11 cellular contexts compared by ENCODE assay signal in the genomic region with DNA sequence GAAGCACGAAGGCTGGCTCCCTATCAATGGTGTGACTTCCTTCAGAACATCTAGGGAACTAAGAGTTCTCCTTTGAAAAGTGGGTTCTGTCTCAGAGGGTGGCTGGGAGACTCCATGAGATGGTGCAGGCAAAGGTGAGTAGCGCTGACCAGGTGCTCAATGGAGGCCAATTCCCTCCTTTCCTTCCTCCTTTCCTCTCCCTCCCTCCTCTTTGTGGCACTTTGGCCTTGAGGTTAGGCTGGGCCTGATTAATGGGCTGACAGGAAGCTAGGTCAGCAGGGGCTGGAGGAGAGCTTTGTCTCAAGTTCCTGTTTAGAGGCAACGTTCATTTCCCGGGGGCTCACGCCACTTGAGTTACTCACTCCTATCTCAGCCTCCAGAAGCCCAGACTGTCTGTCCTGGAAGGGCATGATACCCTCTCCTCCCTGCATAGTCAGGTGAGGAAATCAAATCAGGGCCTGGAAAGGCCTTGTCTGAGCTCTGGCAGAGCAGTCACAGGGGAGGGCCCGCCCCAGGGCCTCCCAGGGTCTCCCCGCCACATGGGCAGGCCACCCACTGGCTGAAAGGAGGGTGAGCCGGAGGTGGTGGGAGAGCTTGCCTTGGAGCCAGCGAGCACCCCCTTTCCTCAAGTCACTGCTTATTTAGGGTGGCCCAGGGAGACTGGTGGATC. TPM values are rescaled to one million over a fixed set of nuclear protein-coding genes. Genes with fewer than 3 reads are reported as not detected.
DNase-seq lines count a peak whose midpoint lies in the region; ATAC-seq and TF ChIP-seq lines count a peak whose summit lies in the region.
"Had no signal": no experiment of that assay in that cellular context is flagged by ENCODE, and none has a peak within 500 bp of the region (broad histone marks: within the 10 kb centered on the region; RNA-seq: fewer than 3 reads in every experiment).

No MANE protein-coding gene starts in this region.

- intact Hi-C loops in left colon (cut with DNase I, micrococcal nuclease) (no loop called here), vagina (cut with DNase I) (no loop called here)

- no peak for TF ChIP-seq POLR2A in vagina (IDR thresholded peaks at IDR 0.05)

- H3K27me3 Mint-ChIP-seq in activated naive CD4-positive, alpha-beta T cell treated with anti-CD3 and anti-CD28 coated beads, Interleukin-2, amount 10 ng/mL, durations not matched to agents 7 days and 5 days, result peaks cover 12% of the 10 kb centered on the region
- H3K27me3 Mint-ChIP-seq in WTC11 (ENCODE audit: low read depth), result peaks cover 5% of the 10 kb centered on the region
- H3K27me3 Mint-ChIP-seq in naive thymus-derived CD8-positive, alpha-beta T cell, result no peaks in the 10 kb centered on the region
- H3K27me3 Mint-ChIP-seq in endothelial cell (ENCODE audit: unreplicated experiment), result peaks cover 2% of the 10 kb centered on the region

- no peaks in the 10 kb centered on the region for H3K9me3 ChIP-seq in vagina
- H3K9me3 ChIP-seq: SJCRH30 had no signal

- peaks cover 40% of the 10 kb centered on the region for H3K4me1 Mint-ChIP-seq in activated naive CD4-positive, alpha-beta T cell treated with anti-CD3 and anti-CD28 coated beads, Interleukin-2, amount 10 ng/mL, durations not matched to agents 7 days and 5 days
- peaks cover 75% of the 10 kb centered on the region for H3K4me1 Mint-ChIP-seq in WTC11
- peaks cover 20 to 65% (median 55%) of the 10 kb centered on the region in 4 donors for H3K4me1 Mint-ChIP-seq in naive thymus-derived CD8-positive, alpha-beta T cell
- H3K4me1 Mint-ChIP-seq in endothelial cell (ENCODE audit: unreplicated experiment), result peaks cover 47% of the 10 kb centered on the region

- H3K36me3 ChIP-seq in vagina, result no peaks in the 10 kb centered on the region
- H3K36me3 ChIP-seq: SJCRH30 had no signal

- no peak overlapping the region for H3K4me3 ChIP-seq in vagina
- H3K4me3 ChIP-seq: SJCRH30 had no signal

- DNase-seq in activated naive CD4-positive, alpha-beta T cell treated with anti-CD3 and anti-CD28 coated beads, Interleukin-2, amount 50 U/mL, for 72 hours (ENCODE audit: low spot score in 2 of 2), result no peak
- no peak for DNase-seq in activated naive CD4-positive, alpha-beta T cell treated with anti-CD3 and anti-CD28 coated beads, Interleukin-2, amount 10 ng/mL, durations not matched to agents 7 days and 5 days
- DNase-seq in WTC11 (ENCODE audit: low spot score) (no peak), left colon (no peak), vagina (ENCODE audit: extremely low spot score in 2 of 2) (no peak), NCI-H1105 (lab: John Stamatoyannopoulos, UW) (no peak), endothelial cell (ENCODE audit: low spot score) (no peak)
- no peak for DNase-seq in naive thymus-derived CD8-positive, alpha-beta T cell
- DNase-seq: NCI-H1048 had no signal

- no peak overlapping the region for H3K4me3 Mint-ChIP-seq in activated naive CD4-positive, alpha-beta T cell treated with anti-CD3 and anti-CD28 coated beads, Interleukin-2, amount 10 ng/mL, durations not matched to agents 7 days and 5 days
- H3K4me3 Mint-ChIP-seq in WTC11 (no peak overlapping the region), endothelial cell (ENCODE audit: unreplicated experiment) (no peak overlapping the region)
- no peak overlapping the region for H3K4me3 Mint-ChIP-seq in naive thymus-derived CD8-positive, alpha-beta T cell

- no peak for TF ChIP-seq CTCF in WTC11 (IDR thresholded peaks at IDR 0.05)
- TF ChIP-seq CTCF in vagina (IDR thresholded peaks at IDR 0.05), result no peak
- TF ChIP-seq CTCF in endothelial cell (IDR thresholded peaks at IDR 0.05; ENCODE audit: unreplicated experiment), result no peak

- no peaks in the 10 kb centered on the region for H3K27me3 ChIP-seq in vagina
- H3K27me3 ChIP-seq: SJCRH30 had no signal

- peak overlapping the region; percentile 62 to 73 for H3K27ac Mint-ChIP-seq in activated naive CD4-positive, alpha-beta T cell treated with anti-CD3 and anti-CD28 coated beads, Interleukin-2, amount 50 U/mL, for 72 hours
- no peak overlapping the region for H3K27ac Mint-ChIP-seq in activated naive CD4-positive, alpha-beta T cell treated with anti-CD3 and anti-CD28 coated beads, Interleukin-2, amount 10 ng/mL, durations not matched to agents 7 days and 5 days
- peak overlapping the region; percentile 63 for H3K27ac Mint-ChIP-seq in WTC11
- H3K27ac Mint-ChIP-seq in naive thymus-derived CD8-positive, alpha-beta T cell, result peak overlapping the region in 3 of 10 donors; percentile 12 to 79 (median 73)
- no peak overlapping the region for H3K27ac Mint-ChIP-seq in endothelial cell (ENCODE audit: unreplicated experiment)

- H3K36me3 Mint-ChIP-seq in activated naive CD4-positive, alpha-beta T cell treated with anti-CD3 and anti-CD28 coated beads, Interleukin-2, amount 50 U/mL, for 72 hours, result no peaks in the 10 kb centered on the region
- H3K36me3 Mint-ChIP-seq in activated naive CD4-positive, alpha-beta T cell treated with anti-CD3 and anti-CD28 coated beads, Interleukin-2, amount 10 ng/mL, durations not matched to agents 7 days and 5 days, result no peaks in the 10 kb centered on the region
- H3K36me3 Mint-ChIP-seq in WTC11 (peaks cover 4% of the 10 kb centered on the region; the same call in 1 of the 2 replicates), endothelial cell (ENCODE audit: low read depth, unreplicated experiment) (no peaks in the 10 kb centered on the region)
- no peaks in the 10 kb centered on the region for H3K36me3 Mint-ChIP-seq in naive thymus-derived CD8-positive, alpha-beta T cell

- peak overlapping the region; percentile 59 for H3K27ac ChIP-seq in vagina
- H3K27ac ChIP-seq: epithelial cell of prostate, SJCRH30 had no signal

- H3K9me3 Mint-ChIP-seq in activated naive CD4-positive, alpha-beta T cell treated with anti-CD3 and anti-CD28 coated beads, Interleukin-2, amount 50 U/mL, for 72 hours, result no peaks in the 10 kb centered on the region
- peaks cover 5% of the 10 kb centered on the region for H3K9me3 Mint-ChIP-seq in activated naive CD4-positive, alpha-beta T cell treated with anti-CD3 and anti-CD28 coated beads, Interleukin-2, amount 10 ng/mL, durations not matched to agents 7 days and 5 days
- H3K9me3 Mint-ChIP-seq in WTC11 (peaks cover 4% of the 10 kb centered on the region; the same call in 1 of the 2 replicates), endothelial cell (ENCODE audit: unreplicated experiment) (no peaks in the 10 kb centered on the region)
- H3K9me3 Mint-ChIP-seq in naive thymus-derived CD8-positive, alpha-beta T cell, result no peaks in the 10 kb centered on the region

- CTCF ChIA-PET in activated naive CD4-positive, alpha-beta T cell treated with anti-CD3 and anti-CD28 coated beads, Interleukin-2, amount 10 ng/mL, durations not matched to agents 7 days and 5 days (lab: Charles Lee), result no interaction called here
- CTCF ChIA-PET in WTC11 (lab: Charles Lee), result interaction anchor here (0.7 to 2.5 kb wide), 5 partner anchors 25 to 83 kb away, joined by 3 to 14 read pairs (median 3); partner anchors contain the start of genes ACOT11 and SSBP3

- POLR2A ChIA-PET in WTC11 (lab: Charles Lee), result interaction anchor here (0.5 to 2.6 kb wide), 6 partner anchors 9 to 152 kb away, joined by 3 to 18 read pairs (median 4); partner anchors contain the start of gene SSBP3
- POLR2A ChIA-PET in naive thymus-derived CD8-positive, alpha-beta T cell (lab: Charles Lee), result interaction anchor here (0.9 to 1.9 kb wide), 4 partner anchors 9 to 17 kb away, joined by 3 to 12 read pairs (median 4); no protein-coding TSS in a partner anchor

- peaks cover 29% of the 10 kb centered on the region for H3K4me1 ChIP-seq in vagina

- peak in 1 of 2 donors; percentile 37 for ATAC-seq in activated naive CD4-positive, alpha-beta T cell treated with anti-CD3 and anti-CD28 coated beads, Interleukin-2, amount 50 U/mL, for 72 hours
- ATAC-seq in WTC11 (peak; percentile 59), left colon (peak; percentile 42)
- no peak for ATAC-seq in naive thymus-derived CD8-positive, alpha-beta T cell

TF ChIP-seq in WTC11, 78 proteins besides CTCF, POLR2A, EP300 and RAD21 (continues in another document):
- TF ChIP-seq ETV6 (CRISPR knock-in tag; IDR thresholded peaks at IDR 0.05), result peak; percentile 51; the same call in 1 of the 2 replicates
- TF ChIP-seq, protein P1, sequence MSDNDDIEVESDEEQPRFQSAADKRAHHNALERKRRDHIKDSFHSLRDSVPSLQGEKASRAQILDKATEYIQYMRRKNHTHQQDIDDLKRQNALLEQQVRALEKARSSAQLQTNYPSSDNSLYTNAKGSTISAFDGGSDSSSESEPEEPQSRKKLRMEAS (CRISPR knock-in tag; IDR thresholded peaks at IDR 0.05), result peak; percentile 65
- TF ChIP-seq, protein P2, sequence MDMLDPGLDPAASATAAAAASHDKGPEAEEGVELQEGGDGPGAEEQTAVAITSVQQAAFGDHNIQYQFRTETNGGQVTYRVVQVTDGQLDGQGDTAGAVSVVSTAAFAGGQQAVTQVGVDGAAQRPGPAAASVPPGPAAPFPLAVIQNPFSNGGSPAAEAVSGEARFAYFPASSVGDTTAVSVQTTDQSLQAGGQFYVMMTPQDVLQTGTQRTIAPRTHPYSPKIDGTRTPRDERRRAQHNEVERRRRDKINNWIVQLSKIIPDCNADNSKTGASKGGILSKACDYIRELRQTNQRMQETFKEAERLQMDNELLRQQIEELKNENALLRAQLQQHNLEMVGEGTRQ (CRISPR knock-in tag; IDR thresholded peaks at IDR 0.05), result peak; percentile 38; the same call in 1 of the 2 replicates

RNA-seq across cellular contexts. Expression of gene SSBP3, which starts 58.4 kb away (rescaled TPM):
- total RNA-seq in activated naive CD4-positive, alpha-beta T cell treated with anti-CD3 and anti-CD28 coated beads, Interleukin-2, amount 50 U/mL, for 72 hours, result 10 to 100 TPM; 66.1 to 80.4 TPM
- total RNA-seq in WTC11 (2021), result 98.8 to 115 TPM (median 105 TPM) in 3 replicates
- 10 to 100 TPM; 61.7 to 74.2 TPM for total RNA-seq in left colon
- total RNA-seq in vagina, result 70.7 TPM
- 10 to 100 TPM; 88.7 to 93.8 TPM for total RNA-seq in naive thymus-derived CD8-positive, alpha-beta T cell
- polyA plus RNA-seq in naive thymus-derived CD8-positive, alpha-beta T cell, result 10 to 100 TPM; 16.1 to 19.8 (median 16.7) TPM
- total RNA-seq in endothelial cell (ENCODE audit: unreplicated experiment), result 142 TPM

Comparison
In these comparisons a context has a peak if more than half of its experiments do, and no peak if none do; other contexts are left out.
1. H3K27ac Mint-ChIP-seq: peak in activated naive CD4-positive, alpha-beta T cell treated with anti-CD3 and anti-CD28 coated beads, Interleukin-2, amount 50 U/mL, for 72 hours (2 of 2) and WTC11 (single experiment); none in activated naive CD4-positive, alpha-beta T cell treated with anti-CD3 and anti-CD28 coated beads, Interleukin-2, amount 10 ng/mL, durations not matched to agents 7 days and 5 days (single experiment) and endothelial cell (single experiment).
2. ATAC-seq: peak in WTC11 (single experiment) and left colon (single experiment); none in naive thymus-derived CD8-positive, alpha-beta T cell (0 of 2).